18 cellular contexts compared by ENCODE assay signal in genomic region chr2:127654838-127655175, GRCh38. TPM values are rescaled to one million over a fixed set of nuclear protein-coding genes. Genes with fewer than 3 reads are reported as not detected.
"Had no signal": no experiment of that assay in that cellular context is flagged by ENCODE, and none has a peak within 500 bp of the region (broad histone marks: within the 10 kb centered on the region; RNA-seq: fewer than 3 reads in every experiment).

No MANE protein-coding gene starts in this region.

- H3K79me2 ChIP-seq: hepatocyte had no signal

- H3K9me3 ChIP-seq: mucosa of descending colon, testis had no signal

- FAIRE-seq: astrocyte, bronchial epithelial cell, islet of Langerhans had no signal

- H3K4me2 ChIP-seq: hepatocyte had no signal

- ATAC-seq: mucosa of descending colon; naive thymus-derived CD8-positive, alpha-beta T cell; stimulated activated naive CD8-positive, alpha-beta T cell treated with anti-CD3 and anti-CD28 coated beads, Interleukin-15, amount 100 ng/mL, for 72 hours; T-helper 17 cell had no signal

- H3K36me3 ChIP-seq: WERI-Rb-1 had no signal

- DNase-seq: activated CD4-positive, alpha-beta T cell treated with anti-CD3 and anti-CD28 coated beads for 1 hour; activated CD8-positive, alpha-beta memory T cell treated with anti-CD3 and anti-CD28 coated beads for 24 hours; activated CD8-positive, alpha-beta memory T cell treated with anti-CD3 and anti-CD28 coated beads, Interleukin-2, amount 50 U/mL, for 48 hours; activated effector memory CD4-positive, alpha-beta T cell treated with Interleukin-2 at 50 U/mL for 16 hours; activated T-cell treated with anti-CD3 and anti-CD28 coated beads, Interleukin-2, amount 50 U/mL, for 48 hours; effector CD4-positive, alpha-beta T cell; stimulated activated CD4-positive, alpha-beta T cell treated with anti-CD3 and anti-CD28 coated beads, Interleukin-2, amount 100 ng/mL, for 48 hours; stimulated activated naive CD8-positive, alpha-beta T cell treated with anti-CD3 and anti-CD28 coated beads, Interleukin-15, amount 100 ng/mL, for 72 hours; T-helper 17 cell; testis had no signal

- H3K4me3 ChIP-seq: hepatocyte, mucosa of descending colon, testis had no signal

- H3K27ac ChIP-seq: hepatocyte, testis had no signal

- H3K27me3 ChIP-seq: hepatocyte, testis had no signal

- H2AFZ ChIP-seq: hepatocyte had no signal

RNA-seq across cellular contexts. Expression of gene GPR17, which starts 8.9 kb away (rescaled TPM):
- total RNA-seq: bronchial epithelial cell; hepatocyte; naive thymus-derived CD8-positive, alpha-beta T cell; SK-MEL-5; T-helper 17 cell had no signal
- polyA plus RNA-seq: naive thymus-derived CD8-positive, alpha-beta T cell had no signal
